ENCODE assay signal across 1 cellular context in genomic region chr20:63658749-63659187, GRCh38.
A peak's percentile ranks its signal among the peaks of the same experiment; 100 is the strongest.
TF ChIP-seq lines count a peak whose summit lies in the region.

No MANE protein-coding gene starts in this region.

TF ChIP-seq in HepG2, 621 proteins besides CTCF, POLR2A, EP300 and RAD21 (continued from another document and continues in another):
- no peak for TF ChIP-seq FUBP1 (CRISPR knock-in tag; IDR thresholded peaks at IDR 0.05; ENCODE audit: borderline replicate concordance)
- no peak for TF ChIP-seq ZNF572 (CRISPR knock-in tag; IDR thresholded peaks at IDR 0.05)
- no peak for TF ChIP-seq ZNF7 (CRISPR knock-in tag; IDR thresholded peaks at IDR 0.05)
- TF ChIP-seq ZKSCAN5 (CRISPR knock-in tag; IDR thresholded peaks at IDR 0.05), result peak; percentile 65; the same call in 1 of the 2 replicates
- peak; percentile 82 for TF ChIP-seq NRL (CRISPR knock-in tag; IDR thresholded peaks at IDR 0.05; ENCODE audit: borderline replicate concordance)
- no peak for TF ChIP-seq IRF2 (CRISPR knock-in tag; IDR thresholded peaks at IDR 0.05)
- no peak; the same call in 1 of the 2 replicates for TF ChIP-seq ZNF136 (CRISPR knock-in tag; IDR thresholded peaks at IDR 0.05; ENCODE audit: low read depth)
- TF ChIP-seq ZEB1 (IDR thresholded peaks at IDR 0.05; ENCODE audit: insufficient replicate concordance, low read depth), result no peak
- TF ChIP-seq GPBP1L1 (CRISPR knock-in tag; IDR thresholded peaks at IDR 0.05), result no peak
- TF ChIP-seq MYPOP (CRISPR knock-in tag; IDR thresholded peaks at IDR 0.05), result peak; percentile 84; the same call in 1 of the 2 replicates
- TF ChIP-seq, protein P1, sequence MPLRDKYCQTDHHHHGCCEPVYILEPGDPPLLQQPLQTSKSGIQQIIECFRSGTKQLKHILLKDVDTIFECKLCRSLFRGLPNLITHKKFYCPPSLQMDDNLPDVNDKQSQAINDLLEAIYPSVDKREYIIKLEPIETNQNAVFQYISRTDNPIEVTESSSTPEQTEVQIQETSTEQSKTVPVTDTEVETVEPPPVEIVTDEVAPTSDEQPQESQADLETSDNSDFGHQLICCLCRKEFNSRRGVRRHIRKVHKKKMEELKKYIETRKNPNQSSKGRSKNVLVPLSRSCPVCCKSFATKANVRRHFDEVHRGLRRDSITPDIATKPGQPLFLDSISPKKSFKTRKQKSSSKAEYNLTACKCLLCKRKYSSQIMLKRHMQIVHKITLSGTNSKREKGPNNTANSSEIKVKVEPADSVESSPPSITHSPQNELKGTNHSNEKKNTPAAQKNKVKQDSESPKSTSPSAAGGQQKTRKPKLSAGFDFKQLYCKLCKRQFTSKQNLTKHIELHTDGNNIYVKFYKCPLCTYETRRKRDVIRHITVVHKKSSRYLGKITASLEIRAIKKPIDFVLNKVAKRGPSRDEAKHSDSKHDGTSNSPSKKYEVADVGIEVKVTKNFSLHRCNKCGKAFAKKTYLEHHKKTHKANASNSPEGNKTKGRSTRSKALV (CRISPR knock-in tag; IDR thresholded peaks at IDR 0.05), result no peak
- TF ChIP-seq, protein P2, sequence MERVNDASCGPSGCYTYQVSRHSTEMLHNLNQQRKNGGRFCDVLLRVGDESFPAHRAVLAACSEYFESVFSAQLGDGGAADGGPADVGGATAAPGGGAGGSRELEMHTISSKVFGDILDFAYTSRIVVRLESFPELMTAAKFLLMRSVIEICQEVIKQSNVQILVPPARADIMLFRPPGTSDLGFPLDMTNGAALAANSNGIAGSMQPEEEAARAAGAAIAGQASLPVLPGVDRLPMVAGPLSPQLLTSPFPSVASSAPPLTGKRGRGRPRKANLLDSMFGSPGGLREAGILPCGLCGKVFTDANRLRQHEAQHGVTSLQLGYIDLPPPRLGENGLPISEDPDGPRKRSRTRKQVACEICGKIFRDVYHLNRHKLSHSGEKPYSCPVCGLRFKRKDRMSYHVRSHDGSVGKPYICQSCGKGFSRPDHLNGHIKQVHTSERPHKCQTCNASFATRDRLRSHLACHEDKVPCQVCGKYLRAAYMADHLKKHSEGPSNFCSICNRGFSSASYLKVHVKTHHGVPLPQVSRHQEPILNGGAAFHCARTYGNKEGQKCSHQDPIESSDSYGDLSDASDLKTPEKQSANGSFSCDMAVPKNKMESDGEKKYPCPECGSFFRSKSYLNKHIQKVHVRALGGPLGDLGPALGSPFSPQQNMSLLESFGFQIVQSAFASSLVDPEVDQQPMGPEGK (CRISPR knock-in tag; IDR thresholded peaks at IDR 0.05), result no peak
- TF ChIP-seq ZNF552 (CRISPR knock-in tag; IDR thresholded peaks at IDR 0.05; ENCODE audit: borderline replicate concordance), result no peak; the same call in 1 of the 2 replicates
- TF ChIP-seq, protein P3, sequence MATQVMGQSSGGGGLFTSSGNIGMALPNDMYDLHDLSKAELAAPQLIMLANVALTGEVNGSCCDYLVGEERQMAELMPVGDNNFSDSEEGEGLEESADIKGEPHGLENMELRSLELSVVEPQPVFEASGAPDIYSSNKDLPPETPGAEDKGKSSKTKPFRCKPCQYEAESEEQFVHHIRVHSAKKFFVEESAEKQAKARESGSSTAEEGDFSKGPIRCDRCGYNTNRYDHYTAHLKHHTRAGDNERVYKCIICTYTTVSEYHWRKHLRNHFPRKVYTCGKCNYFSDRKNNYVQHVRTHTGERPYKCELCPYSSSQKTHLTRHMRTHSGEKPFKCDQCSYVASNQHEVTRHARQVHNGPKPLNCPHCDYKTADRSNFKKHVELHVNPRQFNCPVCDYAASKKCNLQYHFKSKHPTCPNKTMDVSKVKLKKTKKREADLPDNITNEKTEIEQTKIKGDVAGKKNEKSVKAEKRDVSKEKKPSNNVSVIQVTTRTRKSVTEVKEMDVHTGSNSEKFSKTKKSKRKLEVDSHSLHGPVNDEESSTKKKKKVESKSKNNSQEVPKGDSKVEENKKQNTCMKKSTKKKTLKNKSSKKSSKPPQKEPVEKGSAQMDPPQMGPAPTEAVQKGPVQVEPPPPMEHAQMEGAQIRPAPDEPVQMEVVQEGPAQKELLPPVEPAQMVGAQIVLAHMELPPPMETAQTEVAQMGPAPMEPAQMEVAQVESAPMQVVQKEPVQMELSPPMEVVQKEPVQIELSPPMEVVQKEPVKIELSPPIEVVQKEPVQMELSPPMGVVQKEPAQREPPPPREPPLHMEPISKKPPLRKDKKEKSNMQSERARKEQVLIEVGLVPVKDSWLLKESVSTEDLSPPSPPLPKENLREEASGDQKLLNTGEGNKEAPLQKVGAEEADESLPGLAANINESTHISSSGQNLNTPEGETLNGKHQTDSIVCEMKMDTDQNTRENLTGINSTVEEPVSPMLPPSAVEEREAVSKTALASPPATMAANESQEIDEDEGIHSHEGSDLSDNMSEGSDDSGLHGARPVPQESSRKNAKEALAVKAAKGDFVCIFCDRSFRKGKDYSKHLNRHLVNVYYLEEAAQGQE (IDR thresholded peaks at IDR 0.05; ENCODE audit: borderline replicate concordance in 1 of 2, low read depth in 1 of 2, low read length in 2 of 2), result no peak
- TF ChIP-seq SUZ12 (IDR thresholded peaks at IDR 0.05; ENCODE audit: low read depth, low read length), result no peak
- TF ChIP-seq ZNF207 (IDR thresholded peaks at IDR 0.05; ENCODE audit: borderline replicate concordance), result no peak
- TF ChIP-seq SP5 (CRISPR knock-in tag; IDR thresholded peaks at IDR 0.05; ENCODE audit: borderline replicate concordance, low read depth), result no peak
- no peak for TF ChIP-seq PHB2 (IDR thresholded peaks at IDR 0.05; ENCODE audit: partially characterized antibody)
- no peak for TF ChIP-seq LBX2 (CRISPR knock-in tag; IDR thresholded peaks at IDR 0.05; ENCODE audit: borderline replicate concordance)
- no peak for TF ChIP-seq TSC22D2 (CRISPR knock-in tag; IDR thresholded peaks at IDR 0.05; ENCODE audit: borderline replicate concordance)
- peak; percentile 2; the same call in 1 of the 2 replicates for TF ChIP-seq DNMT1 (CRISPR knock-in tag; IDR thresholded peaks at IDR 0.05)
- TF ChIP-seq ZNF550 (CRISPR knock-in tag; IDR thresholded peaks at IDR 0.05; ENCODE audit: borderline replicate concordance), result 0 out of 2 replicates have a peak, but pooled peaks have one; percentile 23
- no peak for TF ChIP-seq NR3C1 (CRISPR knock-in tag; IDR thresholded peaks at IDR 0.05)
- TF ChIP-seq, protein P4, sequence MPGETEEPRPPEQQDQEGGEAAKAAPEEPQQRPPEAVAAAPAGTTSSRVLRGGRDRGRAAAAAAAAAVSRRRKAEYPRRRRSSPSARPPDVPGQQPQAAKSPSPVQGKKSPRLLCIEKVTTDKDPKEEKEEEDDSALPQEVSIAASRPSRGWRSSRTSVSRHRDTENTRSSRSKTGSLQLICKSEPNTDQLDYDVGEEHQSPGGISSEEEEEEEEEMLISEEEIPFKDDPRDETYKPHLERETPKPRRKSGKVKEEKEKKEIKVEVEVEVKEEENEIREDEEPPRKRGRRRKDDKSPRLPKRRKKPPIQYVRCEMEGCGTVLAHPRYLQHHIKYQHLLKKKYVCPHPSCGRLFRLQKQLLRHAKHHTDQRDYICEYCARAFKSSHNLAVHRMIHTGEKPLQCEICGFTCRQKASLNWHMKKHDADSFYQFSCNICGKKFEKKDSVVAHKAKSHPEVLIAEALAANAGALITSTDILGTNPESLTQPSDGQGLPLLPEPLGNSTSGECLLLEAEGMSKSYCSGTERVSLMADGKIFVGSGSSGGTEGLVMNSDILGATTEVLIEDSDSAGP (CRISPR knock-in tag; IDR thresholded peaks at IDR 0.05; ENCODE audit: borderline replicate concordance), result no peak
- no peak for TF ChIP-seq ZKSCAN1 (IDR thresholded peaks at IDR 0.05; ENCODE audit: low read length)
- no peak for TF ChIP-seq AGO1 (IDR thresholded peaks at IDR 0.05; ENCODE audit: low read depth, low read length, poor library complexity, severe bottlenecking)
- no peak for TF ChIP-seq ZSCAN29 (CRISPR knock-in tag; conservative IDR thresholded peaks at IDR 0.05)
- peak; percentile 46; the same call in 1 of the 2 replicates for TF ChIP-seq RBAK (CRISPR knock-in tag; IDR thresholded peaks at IDR 0.05)
- no peak for TF ChIP-seq MIER3 (CRISPR knock-in tag; IDR thresholded peaks at IDR 0.05; ENCODE audit: borderline replicate concordance)
- TF ChIP-seq KAT2B (IDR thresholded peaks at IDR 0.05; ENCODE audit: borderline replicate concordance, low read depth, low read length), result no peak
- TF ChIP-seq TOPORS (CRISPR knock-in tag; IDR thresholded peaks at IDR 0.05), result no peak
- 0 out of 2 replicates have a peak, but pooled peaks have one; percentile 72 for TF ChIP-seq CCDC6 (CRISPR knock-in tag; IDR thresholded peaks at IDR 0.05)
- TF ChIP-seq SOX6 (IDR thresholded peaks at IDR 0.05), result no peak
- no peak for TF ChIP-seq SOX6 (CRISPR knock-in tag; IDR thresholded peaks at IDR 0.05)
- TF ChIP-seq SMARCC2 (IDR thresholded peaks at IDR 0.05), result no peak
- no peak for TF ChIP-seq ZBTB7B (CRISPR knock-in tag; IDR thresholded peaks at IDR 0.05)
- 0 out of 2 replicates have a peak, but pooled peaks have one; percentile 20 for TF ChIP-seq PRMT3 (CRISPR knock-in tag; IDR thresholded peaks at IDR 0.05; ENCODE audit: borderline replicate concordance, low read depth)
- TF ChIP-seq, protein P5, sequence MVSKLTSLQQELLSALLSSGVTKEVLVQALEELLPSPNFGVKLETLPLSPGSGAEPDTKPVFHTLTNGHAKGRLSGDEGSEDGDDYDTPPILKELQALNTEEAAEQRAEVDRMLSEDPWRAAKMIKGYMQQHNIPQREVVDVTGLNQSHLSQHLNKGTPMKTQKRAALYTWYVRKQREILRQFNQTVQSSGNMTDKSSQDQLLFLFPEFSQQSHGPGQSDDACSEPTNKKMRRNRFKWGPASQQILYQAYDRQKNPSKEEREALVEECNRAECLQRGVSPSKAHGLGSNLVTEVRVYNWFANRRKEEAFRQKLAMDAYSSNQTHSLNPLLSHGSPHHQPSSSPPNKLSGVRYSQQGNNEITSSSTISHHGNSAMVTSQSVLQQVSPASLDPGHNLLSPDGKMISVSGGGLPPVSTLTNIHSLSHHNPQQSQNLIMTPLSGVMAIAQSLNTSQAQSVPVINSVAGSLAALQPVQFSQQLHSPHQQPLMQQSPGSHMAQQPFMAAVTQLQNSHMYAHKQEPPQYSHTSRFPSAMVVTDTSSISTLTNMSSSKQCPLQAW (CRISPR knock-in tag; IDR thresholded peaks at IDR 0.05), result no peak
- TF ChIP-seq NAIF1 (CRISPR knock-in tag; IDR thresholded peaks at IDR 0.05; ENCODE audit: borderline replicate concordance), result no peak
- TF ChIP-seq, protein P6, sequence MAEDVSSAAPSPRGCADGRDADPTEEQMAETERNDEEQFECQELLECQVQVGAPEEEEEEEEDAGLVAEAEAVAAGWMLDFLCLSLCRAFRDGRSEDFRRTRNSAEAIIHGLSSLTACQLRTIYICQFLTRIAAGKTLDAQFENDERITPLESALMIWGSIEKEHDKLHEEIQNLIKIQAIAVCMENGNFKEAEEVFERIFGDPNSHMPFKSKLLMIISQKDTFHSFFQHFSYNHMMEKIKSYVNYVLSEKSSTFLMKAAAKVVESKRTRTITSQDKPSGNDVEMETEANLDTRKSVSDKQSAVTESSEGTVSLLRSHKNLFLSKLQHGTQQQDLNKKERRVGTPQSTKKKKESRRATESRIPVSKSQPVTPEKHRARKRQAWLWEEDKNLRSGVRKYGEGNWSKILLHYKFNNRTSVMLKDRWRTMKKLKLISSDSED (CRISPR knock-in tag; IDR thresholded peaks at IDR 0.05), result no peak
- no peak for TF ChIP-seq RELA (CRISPR knock-in tag; IDR thresholded peaks at IDR 0.05)
- no peak for TF ChIP-seq ATF1 (CRISPR knock-in tag; IDR thresholded peaks at IDR 0.05)
- TF ChIP-seq RFX5 (IDR thresholded peaks at IDR 0.05; ENCODE audit: low read depth, low read length), result no peak
- TF ChIP-seq ZNF335 (CRISPR knock-in tag; IDR thresholded peaks at IDR 0.05), result no peak; the same call in 1 of the 2 replicates
- TF ChIP-seq KDM1A (CRISPR knock-in tag; IDR thresholded peaks at IDR 0.05), result no peak
- TF ChIP-seq DR1 (CRISPR knock-in tag; IDR thresholded peaks at IDR 0.05), result no peak
- TF ChIP-seq ZNF251 (CRISPR knock-in tag; IDR thresholded peaks at IDR 0.05), result no peak
